In the genomic region with DNA sequence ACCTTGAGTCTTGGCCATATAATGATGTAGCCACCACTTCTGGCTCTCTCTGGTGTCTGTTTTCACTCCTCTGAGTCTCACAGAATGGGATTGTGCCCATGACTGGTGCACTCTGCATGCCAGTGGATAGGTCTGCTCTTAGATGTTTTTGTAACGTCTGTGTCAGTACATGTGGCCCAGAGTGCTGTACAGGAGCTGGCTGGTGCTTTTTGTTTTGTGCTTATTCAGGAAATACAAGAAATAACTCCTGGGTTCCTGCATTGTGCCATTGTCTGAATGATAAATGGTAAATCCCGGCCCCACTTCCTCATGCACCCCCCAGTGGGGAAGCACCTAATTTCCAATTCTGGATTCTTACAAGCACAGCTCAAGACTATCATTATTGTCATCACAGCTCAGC, we compare ENCODE assay signal across 8 cellular contexts. TPM values are rescaled to one million over a fixed set of nuclear protein-coding genes. Genes with fewer than 3 reads are reported as not detected.
DNase-seq lines count a peak whose midpoint lies in the region; ATAC-seq and TF ChIP-seq lines count a peak whose summit lies in the region.
"Not testable (repeated sequence)": the region's sequence is repeated elsewhere in the genome, so short reads cannot be mapped to it uniquely, and the experiment has no call there.

No MANE protein-coding gene starts in this region.

- not testable (repeated sequence) for H3K27ac ChIP-seq in CD8-positive, alpha-beta memory T cell (ENCODE audit: low read depth, low read length)
- H3K27ac ChIP-seq in esophagus squamous epithelium (peak overlapping the region in 3 of 4 donors; percentile 31 to 62 (median 54)), right cardiac atrium (ENCODE audit: low read length) (peak overlapping the region; percentile 1), spleen (peak overlapping the region; percentile 17 to 98 (median 61)), vagina (peak overlapping the region; percentile 48)

- H3K9me3 Mint-ChIP-seq in CD8-positive, alpha-beta memory T cell; T-helper 1 cell treated with Interleukin-12 subunit alpha and Interleukin-12 subunit beta and Interleukin-4 antibody, amounts not matched to agents 30 μg/mL and 1 μg/mL, for 36 hours; activated naive CD8-positive, alpha-beta T cell (ENCODE audit: low read depth); naive B cell: not testable (repeated sequence)

- 11 to 25% methylated on average over 1 to 2 of the region's 2 CpGs for WGBS in esophagus squamous epithelium, 2 donors
- WGBS in right cardiac atrium: 47% methylated on average over 2 of the region's 2 CpGs
- 10 to 23% (median 18%) methylated on average over 2 of the region's 2 CpGs for WGBS in spleen, 5 donors

- H3K4me1 ChIP-seq in CD8-positive, alpha-beta memory T cell (ENCODE audit: insufficient read depth, low read length): peaks cover 23% of the 10 kb centered on the region
- H3K4me1 ChIP-seq in esophagus squamous epithelium (peaks cover 17 to 55% (median 26%) of the 10 kb centered on the region in 3 donors), right cardiac atrium (ENCODE audit: control insufficient read depth, insufficient read depth, low read length) (peaks cover 10% of the 10 kb centered on the region), spleen (peaks cover 30 to 73% (median 58%) of the 10 kb centered on the region in 6 donors), vagina (peaks cover 44% of the 10 kb centered on the region)

- intact Hi-C loops in esophagus squamous epithelium (cut with DNase I); right cardiac atrium (cut with DNase I); spleen (cut with DNase I; ENCODE audit: low total_unique reads); vagina (cut with DNase I): not testable (repeated sequence)

- not testable (repeated sequence) for H3K27me3 Mint-ChIP-seq in CD8-positive, alpha-beta memory T cell; T-helper 1 cell treated with Interleukin-12 subunit alpha and Interleukin-12 subunit beta and Interleukin-4 antibody, amounts not matched to agents 30 μg/mL and 1 μg/mL, for 36 hours (ENCODE audit: low read depth); activated naive CD8-positive, alpha-beta T cell; naive B cell

- not testable (repeated sequence) for DNase-seq in CD8-positive, alpha-beta memory T cell; esophagus squamous epithelium (lab: John Stamatoyannopoulos, UW); right cardiac atrium; naive B cell; spleen; vagina (ENCODE audit: extremely low spot score in 2 of 2)

- not testable (repeated sequence) for H3K36me3 ChIP-seq in CD8-positive, alpha-beta memory T cell (ENCODE audit: insufficient read depth, low read length); vagina
- H3K36me3 ChIP-seq in esophagus squamous epithelium: peaks cover 0 to 21% (median 0%) of the 10 kb centered on the region in 3 donors
- H3K36me3 ChIP-seq in spleen: peaks cover 0 to 32% (median 6%) of the 10 kb centered on the region in 6 donors

- not testable (repeated sequence) for TF ChIP-seq CTCF in esophagus squamous epithelium (IDR thresholded peaks at IDR 0.05); spleen (IDR thresholded peaks at IDR 0.05 in 8 of 11, conservative IDR thresholded peaks at IDR 0.05 in 3 of 11); vagina (IDR thresholded peaks at IDR 0.05)

- peaks cover 34 to 70% (median 64%) of the 10 kb centered on the region in 3 donors for H3K4me1 Mint-ChIP-seq in CD8-positive, alpha-beta memory T cell
- peaks cover 53% of the 10 kb centered on the region for H3K4me1 Mint-ChIP-seq in T-helper 1 cell treated with Interleukin-12 subunit alpha and Interleukin-12 subunit beta and Interleukin-4 antibody, amounts not matched to agents 30 μg/mL and 1 μg/mL, for 36 hours (ENCODE audit: low read depth)
- peaks cover 64% of the 10 kb centered on the region for H3K4me1 Mint-ChIP-seq in activated naive CD8-positive, alpha-beta T cell (ENCODE audit: low read depth)
- peaks cover 43 to 59% (median 54%) of the 10 kb centered on the region in 3 donors for H3K4me1 Mint-ChIP-seq in naive B cell

- H3K27me3 ChIP-seq in CD8-positive, alpha-beta memory T cell (ENCODE audit: insufficient read depth, low read length, poor library complexity, severe bottlenecking); esophagus squamous epithelium; right cardiac atrium (ENCODE audit: control insufficient read depth, insufficient read depth); spleen (replicated peaks in 1 of 7); vagina: not testable (repeated sequence)

- TF ChIP-seq POLR2A in esophagus squamous epithelium (IDR thresholded peaks at IDR 0.05); spleen (IDR thresholded peaks at IDR 0.05); vagina (IDR thresholded peaks at IDR 0.05): not testable (repeated sequence)

- peak; percentile 14 to 26 for ATAC-seq in right cardiac atrium
- not testable (repeated sequence) for ATAC-seq in naive B cell (ENCODE audit: low read depth in 2 of 2)

- POLR2A ChIA-PET in CD8-positive, alpha-beta memory T cell (lab: Charles Lee): not testable (repeated sequence)

- H3K36me3 Mint-ChIP-seq in CD8-positive, alpha-beta memory T cell: peaks cover 6 to 39% (median 11%) of the 10 kb centered on the region in 3 donors
- H3K36me3 Mint-ChIP-seq in T-helper 1 cell treated with Interleukin-12 subunit alpha and Interleukin-12 subunit beta and Interleukin-4 antibody, amounts not matched to agents 30 μg/mL and 1 μg/mL, for 36 hours (ENCODE audit: low read depth): peaks cover 35% of the 10 kb centered on the region
- H3K36me3 Mint-ChIP-seq in activated naive CD8-positive, alpha-beta T cell: not testable (repeated sequence)
- peaks cover 26 to 29% of the 10 kb centered on the region in 2 donors for H3K36me3 Mint-ChIP-seq in naive B cell

- H3K9me3 ChIP-seq in CD8-positive, alpha-beta memory T cell (ENCODE audit: low read length); esophagus squamous epithelium; right cardiac atrium (ENCODE audit: control insufficient read depth, low read length); spleen; vagina: not testable (repeated sequence)

- peak overlapping the region in 6 of 8 donors; percentile 43 to 100 (median 86) for H3K27ac Mint-ChIP-seq in CD8-positive, alpha-beta memory T cell
- peak overlapping the region; percentile 20 for H3K27ac Mint-ChIP-seq in T-helper 1 cell treated with Interleukin-12 subunit alpha and Interleukin-12 subunit beta and Interleukin-4 antibody, amounts not matched to agents 30 μg/mL and 1 μg/mL, for 36 hours
- peak overlapping the region; percentile 52 for H3K27ac Mint-ChIP-seq in activated naive CD8-positive, alpha-beta T cell
- H3K27ac Mint-ChIP-seq in naive B cell: peak overlapping the region in 5 of 6 donors; percentile 59 to 100 (median 69)

- peak overlapping the region in 3 of 7 donors; percentile 38 to 96 (median 41) for H3K4me3 Mint-ChIP-seq in CD8-positive, alpha-beta memory T cell
- not testable (repeated sequence) for H3K4me3 Mint-ChIP-seq in T-helper 1 cell treated with Interleukin-12 subunit alpha and Interleukin-12 subunit beta and Interleukin-4 antibody, amounts not matched to agents 30 μg/mL and 1 μg/mL, for 36 hours; activated naive CD8-positive, alpha-beta T cell
- H3K4me3 Mint-ChIP-seq in naive B cell: peak overlapping the region in 3 of 8 donors; percentile 23 to 95 (median 35)

- not testable (repeated sequence) for H3K4me3 ChIP-seq in CD8-positive, alpha-beta memory T cell (ENCODE audit: low read length); esophagus squamous epithelium; right cardiac atrium (ENCODE audit: low read length); spleen; vagina

- CTCF ChIA-PET in CD8-positive, alpha-beta memory T cell (lab: Charles Lee): not testable (repeated sequence)

RNA-seq across cellular contexts. Expression of gene SP100, which starts 6.7 kb away (rescaled TPM):
- 10 to 100 TPM; 82.7 to 84.4 TPM for total RNA-seq in CD8-positive, alpha-beta memory T cell
- polyA plus RNA-seq in CD8-positive, alpha-beta memory T cell: 209 TPM
- total RNA-seq in esophagus squamous epithelium (10 to 100 TPM; 17.8 to 69.0 (median 45.5) TPM), right cardiac atrium (10 to 100 TPM; 70.8 to 88.3 (median 76.5) TPM), spleen (100 to 1,000 TPM; 202 to 327 (median 270) TPM), vagina (64.8 TPM)
- polyA plus RNA-seq in right cardiac atrium (64.5 TPM), naive B cell (ENCODE audit: low read depth in 6 of 6) (100 to 1,000 TPM; 188 to 428 (median 231) TPM), spleen (100 to 1,000 TPM in 2 of 3 donors, 10 to 100 TPM in 1; 97.5 to 120 (median 118) TPM)

Comparison
In these comparisons a context has a peak if more than half of its experiments do, and no peak if none do; other contexts are left out.
1. H3K27ac Mint-ChIP-seq: peak in every context shown above with its lines; median percentile 86 in CD8-positive, alpha-beta memory T cell; 69 in naive B cell; 52 in activated naive CD8-positive, alpha-beta T cell; 20 in T-helper 1 cell treated with Interleukin-12 subunit alpha and Interleukin-12 subunit beta and Interleukin-4 antibody, amounts not matched to agents 30 μg/mL and 1 μg/mL, for 36 hours.